ENCODE assay signal across 15 cellular contexts in the genomic region with DNA sequence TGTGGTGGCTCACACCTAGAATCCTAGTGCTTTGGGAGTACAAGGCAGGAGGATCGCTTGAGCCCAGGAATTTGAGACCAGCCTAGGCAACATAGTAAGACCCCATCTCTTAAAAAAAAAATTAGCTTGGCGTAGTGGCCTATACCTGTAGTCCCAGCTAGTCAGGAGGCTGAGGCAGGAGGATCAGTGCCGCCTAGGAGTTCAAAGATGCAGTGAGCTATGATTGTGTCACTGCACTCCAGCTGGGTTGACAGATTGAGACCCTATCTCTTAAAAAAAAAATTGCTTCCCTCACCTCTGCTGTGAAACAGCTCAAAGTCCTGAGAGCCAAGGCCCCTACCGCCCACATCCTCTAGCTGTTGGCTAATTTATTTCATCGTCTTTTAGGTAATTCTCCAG. TPM values are rescaled to one million over a fixed set of nuclear protein-coding genes. Genes with fewer than 3 reads are reported as not detected.
DNase-seq lines count a peak whose midpoint lies in the region; ATAC-seq, FAIRE-seq and TF ChIP-seq lines count a peak whose summit lies in the region.
"Had no signal": no experiment of that assay in that cellular context is flagged by ENCODE, and none has a peak within 500 bp of the region (broad histone marks: within the 10 kb centered on the region; RNA-seq: fewer than 3 reads in every experiment).

No MANE protein-coding gene starts in this region.

- TF ChIP-seq CTCF in Caco-2 (IDR thresholded peaks at IDR 0.05; ENCODE audit: insufficient read depth in 1 of 2, low read depth in 1 of 2, low read length in 1 of 2, severe bottlenecking in 1 of 2, unreplicated experiment in 1 of 2) (no peak), brain microvascular endothelial cell (IDR thresholded peaks at IDR 0.05; ENCODE audit: low read depth, low read length, missing control alignments) (no peak), Calu3 (IDR thresholded peaks at IDR 0.05; ENCODE audit: unreplicated experiment) (no peak)

- in situ Hi-C loops in brain microvascular endothelial cell (cut with HindIII; ENCODE audit: low pct_ligation_motif_present, low sequenced_read_pairs), result no loop called here

- no peak for FAIRE-seq in GM12891 (lab: Jason Lieb, UNC)
- FAIRE-seq: GM19239 had no signal

- no TSS peak for BruUV-seq in Caco-2 (replicated peaks; lab: Mats Ljungman, UMichigan)
- no TSS peak for BruUV-seq in Calu3 (replicated peaks; lab: Mats Ljungman, UMichigan)

- H3K27me3 ChIP-seq in CD4-positive, CD25-positive, alpha-beta regulatory T cell (ENCODE audit: control insufficient read depth, insufficient read depth, low read length), result no peaks in the 10 kb centered on the region
- H3K27me3 ChIP-seq in Caco-2 (replicated peaks; ENCODE audit: control insufficient read depth, insufficient read depth, low read length), result no peaks in the 10 kb centered on the region
- H3K27me3 ChIP-seq in brain microvascular endothelial cell (replicated peaks), result no peaks in the 10 kb centered on the region

- peak overlapping the region in 2 of 4 donors; percentile 31 to 36 for H3K4me3 Mint-ChIP-seq in CD4-positive, CD25-positive, alpha-beta regulatory T cell
- H3K4me3 Mint-ChIP-seq in Caco-2 (ENCODE audit: unreplicated experiment), result no peak overlapping the region
- peak overlapping the region; percentile 32 for H3K4me3 Mint-ChIP-seq in natural killer cell treated with Interleukin-12 subunit alpha and Interleukin-12 subunit beta and Interleukin-15 and Interleukin-18, amount 100 ng/mL, for 72 hours
- H3K4me3 Mint-ChIP-seq in Calu3 (ENCODE audit: low read depth, unreplicated experiment), result no peak overlapping the region
- H3K4me3 Mint-ChIP-seq: activated T-cell treated with anti-CD3 and anti-CD28 coated beads, Interleukin-2, amount 50 U/mL, for 4 hours; neural crest cell had no signal

- no peaks in the 10 kb centered on the region for H3K9me3 ChIP-seq in CD4-positive, CD25-positive, alpha-beta regulatory T cell (ENCODE audit: control insufficient read depth in 2 of 2, low read length in 2 of 2)
- H3K9me3 ChIP-seq in Caco-2, result no peaks in the 10 kb centered on the region

- CTCF ChIA-PET in Caco-2 (lab: Charles Lee), result no interaction called here
- CTCF ChIA-PET in Calu3 (lab: Charles Lee), result no interaction called here

- H3K27ac ChIP-seq in CD4-positive, CD25-positive, alpha-beta regulatory T cell (ENCODE audit: insufficient read depth, low read length, poor library complexity, severe bottlenecking), result peak overlapping the region; percentile 51
- peak overlapping the region; percentile 62 for H3K27ac ChIP-seq in brain microvascular endothelial cell

- no peak for ATAC-seq in CD4-positive, CD25-positive, alpha-beta regulatory T cell (ENCODE audit: low read depth in 2 of 2)
- no peak for ATAC-seq in natural killer cell treated with Interleukin-12 subunit alpha and Interleukin-12 subunit beta and Interleukin-15 and Interleukin-18, amount 100 ng/mL, for 72 hours
- ATAC-seq in left colon, result no peak
- ATAC-seq: activated T-cell treated with anti-CD3 and anti-CD28 coated beads, Interleukin-2, amount 50 U/mL, for 4 hours; stimulated activated naive CD8-positive, alpha-beta T cell treated with anti-CD3 and anti-CD28 coated beads, Interleukin-15, amount 100 ng/mL, for 72 hours had no signal

- no peak for TF ChIP-seq POLR2A in GM12891 (IDR thresholded peaks at IDR 0.05; ENCODE audit: low read depth, low read length)

- H3K27ac Mint-ChIP-seq in CD4-positive, CD25-positive, alpha-beta regulatory T cell, result peak overlapping the region; percentile 89 to 95 (median 94)
- peak overlapping the region; percentile 31 for H3K27ac Mint-ChIP-seq in Caco-2 (ENCODE audit: unreplicated experiment)
- H3K27ac Mint-ChIP-seq in natural killer cell treated with Interleukin-12 subunit alpha and Interleukin-12 subunit beta and Interleukin-15 and Interleukin-18, amount 100 ng/mL, for 72 hours, result peak overlapping the region; percentile 63 to 67
- H3K27ac Mint-ChIP-seq in Calu3 (ENCODE audit: unreplicated experiment), result no peak overlapping the region

- H3K36me3 Mint-ChIP-seq in CD4-positive, CD25-positive, alpha-beta regulatory T cell, result peaks cover 19% of the 10 kb centered on the region
- H3K36me3 Mint-ChIP-seq in Caco-2 (ENCODE audit: insufficient read depth, unreplicated experiment) (peaks cover 43% of the 10 kb centered on the region), Calu3 (ENCODE audit: insufficient read depth, unreplicated experiment) (peaks cover 14% of the 10 kb centered on the region)
- peaks cover 10% of the 10 kb centered on the region for H3K36me3 Mint-ChIP-seq in natural killer cell treated with Interleukin-12 subunit alpha and Interleukin-12 subunit beta and Interleukin-15 and Interleukin-18, amount 100 ng/mL, for 72 hours

- POLR2A ChIA-PET in Caco-2 (lab: Charles Lee), result interaction anchor here (1.1 kb wide), 1 partner anchor 18 kb away, joined by 3 read pairs; a partner anchor contains a TSS

- intact Hi-C loops in Caco-2 (cut with micrococcal nuclease; ENCODE audit: unreplicated experiment) (no loop called here), left colon (cut with DNase I, micrococcal nuclease) (no loop called here), Calu3 (cut with micrococcal nuclease; ENCODE audit: unreplicated experiment) (no loop called here)

- DNase-seq in CD4-positive, CD25-positive, alpha-beta regulatory T cell, result no peak
- no peak for DNase-seq in Caco-2
- no peak for DNase-seq in brain microvascular endothelial cell
- DNase-seq in natural killer cell treated with Interleukin-12 subunit alpha and Interleukin-12 subunit beta and Interleukin-15 and Interleukin-18, amount 100 ng/mL, for 72 hours (ENCODE audit: low spot score), result no peak
- no peak for DNase-seq in left colon
- DNase-seq in Calu3, result no peak
- DNase-seq in 8988T, result no peak
- no peak for DNase-seq in GM12891 (ENCODE audit: insufficient read length, low spot score)
- DNase-seq: activated T-cell treated with anti-CD3 and anti-CD28 coated beads, Interleukin-2, amount 50 U/mL, for 4 hours; GF-D8; NCI-H1092; SIG-M5; stimulated activated naive CD8-positive, alpha-beta T cell treated with anti-CD3 and anti-CD28 coated beads, Interleukin-15, amount 100 ng/mL, for 72 hours had no signal

- H3K4me3 ChIP-seq in CD4-positive, CD25-positive, alpha-beta regulatory T cell (ENCODE audit: low read depth, low read length), result no peak overlapping the region
- H3K4me3 ChIP-seq in Caco-2 (ENCODE audit: low read depth, low read length) (no peak overlapping the region), brain microvascular endothelial cell (ENCODE audit: low read depth, low read length) (no peak overlapping the region)

- no peaks in the 10 kb centered on the region for H3K27me3 Mint-ChIP-seq in CD4-positive, CD25-positive, alpha-beta regulatory T cell
- H3K27me3 Mint-ChIP-seq in Caco-2 (ENCODE audit: insufficient read depth, unreplicated experiment) (no peaks in the 10 kb centered on the region), Calu3 (ENCODE audit: unreplicated experiment) (no peaks in the 10 kb centered on the region)
- H3K27me3 Mint-ChIP-seq in natural killer cell treated with Interleukin-12 subunit alpha and Interleukin-12 subunit beta and Interleukin-15 and Interleukin-18, amount 100 ng/mL, for 72 hours, result no peaks in the 10 kb centered on the region
- H3K27me3 Mint-ChIP-seq: stimulated activated naive CD8-positive, alpha-beta T cell treated with anti-CD3 and anti-CD28 coated beads, Interleukin-15, amount 100 ng/mL, for 72 hours had no signal

- peaks cover 0 to 2% (median 0%) of the 10 kb centered on the region in 7 donors for H3K9me3 Mint-ChIP-seq in CD4-positive, CD25-positive, alpha-beta regulatory T cell
- H3K9me3 Mint-ChIP-seq in Caco-2 (ENCODE audit: unreplicated experiment), result no peaks in the 10 kb centered on the region
- H3K9me3 Mint-ChIP-seq in natural killer cell treated with Interleukin-12 subunit alpha and Interleukin-12 subunit beta and Interleukin-15 and Interleukin-18, amount 100 ng/mL, for 72 hours, result no peaks in the 10 kb centered on the region
- no peaks in the 10 kb centered on the region for H3K9me3 Mint-ChIP-seq in Calu3 (ENCODE audit: low read depth, unreplicated experiment)
- H3K9me3 Mint-ChIP-seq: activated T-cell treated with anti-CD3 and anti-CD28 coated beads, Interleukin-2, amount 50 U/mL, for 4 hours; neural crest cell; stimulated activated naive CD8-positive, alpha-beta T cell treated with anti-CD3 and anti-CD28 coated beads, Interleukin-15, amount 100 ng/mL, for 72 hours had no signal

- peaks cover 18 to 70% (median 49%) of the 10 kb centered on the region in 4 donors for H3K4me1 Mint-ChIP-seq in CD4-positive, CD25-positive, alpha-beta regulatory T cell
- H3K4me1 Mint-ChIP-seq in Caco-2 (ENCODE audit: low read depth, unreplicated experiment), result peaks cover 7% of the 10 kb centered on the region
- H3K4me1 Mint-ChIP-seq in natural killer cell treated with Interleukin-12 subunit alpha and Interleukin-12 subunit beta and Interleukin-15 and Interleukin-18, amount 100 ng/mL, for 72 hours (ENCODE audit: low read depth in 2 of 2), result peaks cover 36 to 48% of the 10 kb centered on the region in 2 donors
- no peaks in the 10 kb centered on the region for H3K4me1 Mint-ChIP-seq in Calu3 (ENCODE audit: low read depth, unreplicated experiment)

- peaks cover 20% of the 10 kb centered on the region for H3K4me1 ChIP-seq in CD4-positive, CD25-positive, alpha-beta regulatory T cell (ENCODE audit: control insufficient read depth, insufficient read depth, low read length, poor library complexity, severe bottlenecking)
- H3K4me1 ChIP-seq in Caco-2, result no peaks in the 10 kb centered on the region

- peaks cover 18% of the 10 kb centered on the region for H3K36me3 ChIP-seq in CD4-positive, CD25-positive, alpha-beta regulatory T cell (ENCODE audit: control insufficient read depth, insufficient read depth, low read length)
- H3K36me3 ChIP-seq in Caco-2 (ENCODE audit: control insufficient read depth, insufficient read depth, low read length), result no peaks in the 10 kb centered on the region
- H3K36me3 ChIP-seq in brain microvascular endothelial cell (replicated peaks), result peaks cover 13% of the 10 kb centered on the region

TF ChIP-seq in GM12891, 5 proteins besides CTCF, POLR2A, EP300 and RAD21 (continues in another document):
- no peak for TF ChIP-seq TAF1 (IDR thresholded peaks at IDR 0.05; ENCODE audit: low read depth, low read length)

RNA-seq across cellular contexts. Expression of a gene that starts 10.2 kb away (rescaled TPM):
- total RNA-seq in CD4-positive, CD25-positive, alpha-beta regulatory T cell, result 146 TPM
- 10 to 100 TPM; 32.5 to 44.6 (median 42.5) TPM for polyA plus RNA-seq in CD4-positive, CD25-positive, alpha-beta regulatory T cell
- 60.7 and 67.7 TPM in 2 replicates for total RNA-seq in Caco-2 (2022)
- 100 to 1,000 TPM in 1 of 2 donors, 10 to 100 TPM in 1; 95.0 to 151 TPM for total RNA-seq in natural killer cell treated with Interleukin-12 subunit alpha and Interleukin-12 subunit beta and Interleukin-15 and Interleukin-18, amount 100 ng/mL, for 72 hours
- total RNA-seq in left colon, result 10 to 100 TPM; 24.8 to 30.9 TPM
- total RNA-seq in Calu3 (2022), result 66.0 and 71.1 TPM in 2 replicates
- 65.3 TPM for polyA plus RNA-seq in GM12891 (2012; ENCODE audit: low read depth, missing spikeins)

RNA-seq across cellular contexts. Expression of a gene that starts 17.2 kb away (rescaled TPM):
- total RNA-seq in CD4-positive, CD25-positive, alpha-beta regulatory T cell, result 208 TPM
- polyA plus RNA-seq in CD4-positive, CD25-positive, alpha-beta regulatory T cell, result 10 to 100 TPM; 13.7 to 21.6 (median 17.0) TPM
- total RNA-seq in Caco-2 (2022) (20.2 and 22.3 TPM in 2 replicates), left colon (10 to 100 TPM; 54.5 to 85.9 TPM), Calu3 (2022) (57.6 and 61.3 TPM in 2 replicates)
- 10 to 100 TPM; 63.9 to 76.0 TPM for total RNA-seq in natural killer cell treated with Interleukin-12 subunit alpha and Interleukin-12 subunit beta and Interleukin-15 and Interleukin-18, amount 100 ng/mL, for 72 hours
- 9.9 TPM for polyA plus RNA-seq in GM12891 (2012; ENCODE audit: low read depth, missing spikeins)
